Comparison of ENCODE assay signal across 2 cellular contexts in the genomic region with DNA sequence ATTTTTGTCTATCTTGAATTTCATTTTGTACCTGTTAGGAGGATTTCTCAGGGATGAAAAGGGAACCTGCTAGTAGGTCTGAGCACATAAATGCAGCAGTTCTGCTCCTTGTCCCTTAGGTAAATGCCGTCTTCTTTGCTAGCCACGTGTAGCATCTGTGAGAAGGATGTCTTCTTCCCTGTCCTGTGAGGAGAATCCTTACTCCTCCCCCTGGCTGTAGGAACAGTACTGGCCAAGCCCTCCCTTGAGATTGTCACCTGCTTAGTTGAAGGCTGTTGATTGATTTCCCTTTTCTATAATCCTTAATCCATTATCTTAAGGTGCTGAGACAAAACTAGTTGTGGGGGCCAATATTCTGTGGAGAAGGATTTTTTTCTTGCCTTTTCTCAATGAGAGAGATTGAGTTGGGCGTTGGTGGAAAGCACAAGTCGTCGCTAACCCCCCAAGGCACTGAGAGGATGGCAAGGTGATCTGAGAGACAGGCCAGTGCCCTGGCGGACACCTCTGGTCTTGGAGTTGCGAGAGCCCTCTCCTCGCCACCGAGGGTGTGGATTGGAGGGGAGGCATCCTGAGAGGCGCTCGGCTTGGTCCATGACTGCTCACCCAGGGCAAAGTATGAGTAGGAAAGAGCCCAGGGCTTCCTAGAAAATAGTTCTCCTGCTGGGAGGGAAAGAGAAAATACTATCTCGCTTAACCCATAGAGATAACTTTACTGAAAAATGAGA.
TF ChIP-seq lines count a peak whose summit lies in the region.

No MANE protein-coding gene starts in this region.

TF ChIP-seq in GM23338, 12 proteins besides CTCF, POLR2A, EP300 and RAD21 (continues in another document):
- no peak for TF ChIP-seq EZH2phosphoT487 (IDR thresholded peaks at IDR 0.05; ENCODE audit: unreplicated experiment)
- TF ChIP-seq, protein P1, sequence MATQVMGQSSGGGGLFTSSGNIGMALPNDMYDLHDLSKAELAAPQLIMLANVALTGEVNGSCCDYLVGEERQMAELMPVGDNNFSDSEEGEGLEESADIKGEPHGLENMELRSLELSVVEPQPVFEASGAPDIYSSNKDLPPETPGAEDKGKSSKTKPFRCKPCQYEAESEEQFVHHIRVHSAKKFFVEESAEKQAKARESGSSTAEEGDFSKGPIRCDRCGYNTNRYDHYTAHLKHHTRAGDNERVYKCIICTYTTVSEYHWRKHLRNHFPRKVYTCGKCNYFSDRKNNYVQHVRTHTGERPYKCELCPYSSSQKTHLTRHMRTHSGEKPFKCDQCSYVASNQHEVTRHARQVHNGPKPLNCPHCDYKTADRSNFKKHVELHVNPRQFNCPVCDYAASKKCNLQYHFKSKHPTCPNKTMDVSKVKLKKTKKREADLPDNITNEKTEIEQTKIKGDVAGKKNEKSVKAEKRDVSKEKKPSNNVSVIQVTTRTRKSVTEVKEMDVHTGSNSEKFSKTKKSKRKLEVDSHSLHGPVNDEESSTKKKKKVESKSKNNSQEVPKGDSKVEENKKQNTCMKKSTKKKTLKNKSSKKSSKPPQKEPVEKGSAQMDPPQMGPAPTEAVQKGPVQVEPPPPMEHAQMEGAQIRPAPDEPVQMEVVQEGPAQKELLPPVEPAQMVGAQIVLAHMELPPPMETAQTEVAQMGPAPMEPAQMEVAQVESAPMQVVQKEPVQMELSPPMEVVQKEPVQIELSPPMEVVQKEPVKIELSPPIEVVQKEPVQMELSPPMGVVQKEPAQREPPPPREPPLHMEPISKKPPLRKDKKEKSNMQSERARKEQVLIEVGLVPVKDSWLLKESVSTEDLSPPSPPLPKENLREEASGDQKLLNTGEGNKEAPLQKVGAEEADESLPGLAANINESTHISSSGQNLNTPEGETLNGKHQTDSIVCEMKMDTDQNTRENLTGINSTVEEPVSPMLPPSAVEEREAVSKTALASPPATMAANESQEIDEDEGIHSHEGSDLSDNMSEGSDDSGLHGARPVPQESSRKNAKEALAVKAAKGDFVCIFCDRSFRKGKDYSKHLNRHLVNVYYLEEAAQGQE (IDR thresholded peaks at IDR 0.05; ENCODE audit: unreplicated experiment): no peak
- TF ChIP-seq STAT1 (IDR thresholded peaks at IDR 0.05; ENCODE audit: unreplicated experiment): no peak
- no peak for TF ChIP-seq ZNF331 (CRISPR knock-in tag; IDR thresholded peaks at IDR 0.05; ENCODE audit: low read depth)
- TF ChIP-seq NANOG (IDR thresholded peaks at IDR 0.05; ENCODE audit: borderline replicate concordance): no peak
- no peak for TF ChIP-seq EZH2 (IDR thresholded peaks at IDR 0.05; ENCODE audit: low read depth, unreplicated experiment)
- TF ChIP-seq, protein P2, sequence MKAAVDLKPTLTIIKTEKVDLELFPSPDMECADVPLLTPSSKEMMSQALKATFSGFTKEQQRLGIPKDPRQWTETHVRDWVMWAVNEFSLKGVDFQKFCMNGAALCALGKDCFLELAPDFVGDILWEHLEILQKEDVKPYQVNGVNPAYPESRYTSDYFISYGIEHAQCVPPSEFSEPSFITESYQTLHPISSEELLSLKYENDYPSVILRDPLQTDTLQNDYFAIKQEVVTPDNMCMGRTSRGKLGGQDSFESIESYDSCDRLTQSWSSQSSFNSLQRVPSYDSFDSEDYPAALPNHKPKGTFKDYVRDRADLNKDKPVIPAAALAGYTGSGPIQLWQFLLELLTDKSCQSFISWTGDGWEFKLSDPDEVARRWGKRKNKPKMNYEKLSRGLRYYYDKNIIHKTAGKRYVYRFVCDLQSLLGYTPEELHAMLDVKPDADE (IDR thresholded peaks at IDR 0.05): no peak
- no peak for TF ChIP-seq JUNB (IDR thresholded peaks at IDR 0.05; ENCODE audit: unreplicated experiment)

TF ChIP-seq in H1, 55 proteins besides CTCF, POLR2A, EP300 and RAD21:
- TF ChIP-seq, protein P3, sequence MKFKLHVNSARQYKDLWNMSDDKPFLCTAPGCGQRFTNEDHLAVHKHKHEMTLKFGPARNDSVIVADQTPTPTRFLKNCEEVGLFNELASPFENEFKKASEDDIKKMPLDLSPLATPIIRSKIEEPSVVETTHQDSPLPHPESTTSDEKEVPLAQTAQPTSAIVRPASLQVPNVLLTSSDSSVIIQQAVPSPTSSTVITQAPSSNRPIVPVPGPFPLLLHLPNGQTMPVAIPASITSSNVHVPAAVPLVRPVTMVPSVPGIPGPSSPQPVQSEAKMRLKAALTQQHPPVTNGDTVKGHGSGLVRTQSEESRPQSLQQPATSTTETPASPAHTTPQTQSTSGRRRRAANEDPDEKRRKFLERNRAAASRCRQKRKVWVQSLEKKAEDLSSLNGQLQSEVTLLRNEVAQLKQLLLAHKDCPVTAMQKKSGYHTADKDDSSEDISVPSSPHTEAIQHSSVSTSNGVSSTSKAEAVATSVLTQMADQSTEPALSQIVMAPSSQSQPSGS (IDR thresholded peaks at IDR 0.05; ENCODE audit: low read length): no peak
- TF ChIP-seq NANOG (IDR thresholded peaks at IDR 0.05; ENCODE audit: insufficient read depth, low read depth, low read length, poor library complexity, severe bottlenecking) (no peak), KDM5A (IDR thresholded peaks at IDR 0.05; ENCODE audit: low read length) (no peak), YY1 (IDR thresholded peaks at IDR 0.05; ENCODE audit: low read depth, low read length) (no peak), RNF2 (IDR thresholded peaks at IDR 0.05; ENCODE audit: borderline replicate concordance, low read depth, low read length, missing control alignments, poor library complexity, severe bottlenecking) (no peak), RFX5 (IDR thresholded peaks at IDR 0.05; ENCODE audit: borderline replicate concordance, low read depth, low read length) (no peak), BCL11A (IDR thresholded peaks at IDR 0.05; ENCODE audit: low read depth in 2 of 2, low read length in 2 of 2) (no peak), SRF (IDR thresholded peaks at IDR 0.05; ENCODE audit: low read depth, low read length) (no peak), MAFK (IDR thresholded peaks at IDR 0.05; ENCODE audit: low read depth, low read length) (no peak), GTF2F1 (IDR thresholded peaks at IDR 0.05; ENCODE audit: borderline replicate concordance, low read depth, low read length) (no peak), KDM1A (IDR thresholded peaks at IDR 0.05; ENCODE audit: borderline replicate concordance, low read length) (no peak), JUN (IDR thresholded peaks at IDR 0.05; ENCODE audit: low read depth, low read length) (no peak), EGR1 (IDR thresholded peaks at IDR 0.05; ENCODE audit: borderline replicate concordance, low read depth, low read length) (no peak), BRCA1 (IDR thresholded peaks at IDR 0.05; ENCODE audit: low read depth, low read length) (no peak)
- TF ChIP-seq, protein P4, sequence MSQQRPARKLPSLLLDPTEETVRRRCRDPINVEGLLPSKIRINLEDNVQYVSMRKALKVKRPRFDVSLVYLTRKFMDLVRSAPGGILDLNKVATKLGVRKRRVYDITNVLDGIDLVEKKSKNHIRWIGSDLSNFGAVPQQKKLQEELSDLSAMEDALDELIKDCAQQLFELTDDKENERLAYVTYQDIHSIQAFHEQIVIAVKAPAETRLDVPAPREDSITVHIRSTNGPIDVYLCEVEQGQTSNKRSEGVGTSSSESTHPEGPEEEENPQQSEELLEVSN (IDR thresholded peaks at IDR 0.05): no peak
